Comparison of ENCODE assay signal across 25 cellular contexts in genomic region chr12:65703176-65703575, GRCh38.
"Had no signal": no experiment of that assay in that cellular context is flagged by ENCODE, and none has a peak within 500 bp of the region (broad histone marks: within the 10 kb centered on the region; RNA-seq: fewer than 3 reads in every experiment).

No MANE protein-coding gene starts in this region.

- H3K4me1 ChIP-seq: neural progenitor cell, parathyroid adenoma, psoas muscle, right lobe of liver, sigmoid colon, stomach, thyroid gland, tibial nerve, upper lobe of left lung, vagina had no signal

- H3K27ac ChIP-seq: neural progenitor cell, ovary, parathyroid adenoma, psoas muscle, right lobe of liver, sigmoid colon, stomach, thoracic aorta, thyroid gland, tibial nerve, upper lobe of left lung, vagina had no signal

- H3K4me3 ChIP-seq: neural progenitor cell, ovary, psoas muscle, right lobe of liver, sigmoid colon, stomach, thoracic aorta, thyroid gland, tibial nerve, upper lobe of left lung, vagina had no signal

- FAIRE-seq: small intestine, urothelium cell line had no signal

- DNase-seq: occipital lobe; ovary; posterior cingulate gyrus; psoas muscle; right cardiac atrium; right lobe of liver; sigmoid colon; small intestine; stimulated activated CD4-positive, alpha-beta T cell treated with anti-CD3 and anti-CD28 coated beads, Interleukin-15, amount 100 ng/mL, for 24 hours; stimulated activated CD4-positive, alpha-beta T cell treated with anti-CD3 and anti-CD28 coated beads, Interleukin-2, amount 100 ng/mL, for 24 hours; stimulated activated CD4-positive, alpha-beta T cell treated with anti-CD3 and anti-CD28 coated beads, Interleukin-2, amount 100 ng/mL, for 48 hours; stimulated activated CD4-positive, alpha-beta T cell treated with anti-CD3 and anti-CD28 coated beads, Interleukin-4, amount 100 ng/mL, for 24 hours; stimulated activated naive B cell treated with anti-CD40 and anti-IgM and Interleukin-4, amounts not matched to agents 10 μg/mL and 1 μg/mL and 100 μg/mL, for 72 hours; stimulated activated naive CD4-positive, alpha-beta T cell treated with Interleukin-2 at 50 U/mL for 16 hours; stomach; thyroid gland; trophoblast cell had no signal

- H3K9me3 ChIP-seq: ovary, thyroid gland, vagina had no signal

- ATAC-seq: psoas muscle; right cardiac atrium; right lobe of liver; stimulated activated effector memory CD8-positive, alpha-beta T cell treated with anti-CD3 and anti-CD28 coated beads, Interleukin-12 subunit alpha, Interleukin-12 subunit beta, amount 100 ng/mL, for 72 hours; stimulated activated naive B cell treated with anti-CD40 and anti-IgM and Interleukin-4, amounts not matched to agents 10 μg/mL and 1 μg/mL and 100 μg/mL, for 72 hours had no signal

- H3K36me3 ChIP-seq: neural progenitor cell, ovary, right lobe of liver, sigmoid colon, stomach, thoracic aorta, thyroid gland, tibial nerve, upper lobe of left lung, vagina had no signal

- H3K9ac ChIP-seq: neural progenitor cell, parathyroid adenoma had no signal
